1 cellular context compared by ENCODE assay signal in the genomic region with DNA sequence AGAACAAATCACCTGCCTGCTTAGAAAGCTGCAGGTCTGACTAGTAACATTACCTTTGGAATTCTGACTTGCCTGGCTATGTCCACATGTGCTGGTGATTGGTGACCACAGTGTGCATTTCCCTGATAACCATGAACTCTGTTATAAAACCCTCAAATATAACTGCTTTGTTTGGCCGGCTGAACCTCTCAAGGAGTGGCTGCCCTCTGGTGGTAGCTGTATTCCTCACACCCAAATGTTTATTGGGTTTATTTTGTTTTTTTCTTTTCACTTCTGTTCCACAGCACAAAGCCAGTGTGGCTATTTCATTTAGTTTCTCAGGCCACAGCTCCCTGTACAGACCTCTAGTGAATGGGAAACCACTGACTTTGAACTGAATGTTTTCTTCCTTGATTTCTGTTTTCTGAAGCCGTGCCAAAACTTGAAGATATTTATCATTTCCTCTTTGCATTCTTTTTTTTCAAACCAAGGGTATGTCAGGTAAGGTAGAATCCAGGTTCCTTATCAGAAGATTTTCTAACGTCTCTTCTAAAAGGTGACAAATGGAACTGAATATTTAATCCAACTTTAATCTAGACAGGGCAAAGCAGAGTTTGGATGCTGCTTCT.
TF ChIP-seq lines count a peak whose summit lies in the region.

No MANE protein-coding gene starts in this region.

TF ChIP-seq in WTC11, 78 proteins besides CTCF, POLR2A, EP300 and RAD21 (continued from another document):
- TF ChIP-seq, protein P1, sequence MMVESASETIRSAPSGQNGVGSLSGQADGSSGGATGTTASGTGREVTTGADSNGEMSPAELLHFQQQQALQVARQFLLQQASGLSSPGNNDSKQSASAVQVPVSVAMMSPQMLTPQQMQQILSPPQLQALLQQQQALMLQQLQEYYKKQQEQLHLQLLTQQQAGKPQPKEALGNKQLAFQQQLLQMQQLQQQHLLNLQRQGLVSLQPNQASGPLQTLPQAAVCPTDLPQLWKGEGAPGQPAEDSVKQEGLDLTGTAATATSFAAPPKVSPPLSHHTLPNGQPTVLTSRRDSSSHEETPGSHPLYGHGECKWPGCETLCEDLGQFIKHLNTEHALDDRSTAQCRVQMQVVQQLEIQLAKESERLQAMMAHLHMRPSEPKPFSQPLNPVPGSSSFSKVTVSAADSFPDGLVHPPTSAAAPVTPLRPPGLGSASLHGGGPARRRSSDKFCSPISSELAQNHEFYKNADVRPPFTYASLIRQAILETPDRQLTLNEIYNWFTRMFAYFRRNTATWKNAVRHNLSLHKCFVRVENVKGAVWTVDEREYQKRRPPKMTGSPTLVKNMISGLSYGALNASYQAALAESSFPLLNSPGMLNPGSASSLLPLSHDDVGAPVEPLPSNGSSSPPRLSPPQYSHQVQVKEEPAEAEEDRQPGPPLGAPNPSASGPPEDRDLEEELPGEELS (CRISPR knock-in tag; IDR thresholded peaks at IDR 0.05), result no peak
- no peak for TF ChIP-seq TCF7 (CRISPR knock-in tag; IDR thresholded peaks at IDR 0.05; ENCODE audit: low read depth)
- no peak for TF ChIP-seq RORB (CRISPR knock-in tag; IDR thresholded peaks at IDR 0.05)
- TF ChIP-seq, protein P2, sequence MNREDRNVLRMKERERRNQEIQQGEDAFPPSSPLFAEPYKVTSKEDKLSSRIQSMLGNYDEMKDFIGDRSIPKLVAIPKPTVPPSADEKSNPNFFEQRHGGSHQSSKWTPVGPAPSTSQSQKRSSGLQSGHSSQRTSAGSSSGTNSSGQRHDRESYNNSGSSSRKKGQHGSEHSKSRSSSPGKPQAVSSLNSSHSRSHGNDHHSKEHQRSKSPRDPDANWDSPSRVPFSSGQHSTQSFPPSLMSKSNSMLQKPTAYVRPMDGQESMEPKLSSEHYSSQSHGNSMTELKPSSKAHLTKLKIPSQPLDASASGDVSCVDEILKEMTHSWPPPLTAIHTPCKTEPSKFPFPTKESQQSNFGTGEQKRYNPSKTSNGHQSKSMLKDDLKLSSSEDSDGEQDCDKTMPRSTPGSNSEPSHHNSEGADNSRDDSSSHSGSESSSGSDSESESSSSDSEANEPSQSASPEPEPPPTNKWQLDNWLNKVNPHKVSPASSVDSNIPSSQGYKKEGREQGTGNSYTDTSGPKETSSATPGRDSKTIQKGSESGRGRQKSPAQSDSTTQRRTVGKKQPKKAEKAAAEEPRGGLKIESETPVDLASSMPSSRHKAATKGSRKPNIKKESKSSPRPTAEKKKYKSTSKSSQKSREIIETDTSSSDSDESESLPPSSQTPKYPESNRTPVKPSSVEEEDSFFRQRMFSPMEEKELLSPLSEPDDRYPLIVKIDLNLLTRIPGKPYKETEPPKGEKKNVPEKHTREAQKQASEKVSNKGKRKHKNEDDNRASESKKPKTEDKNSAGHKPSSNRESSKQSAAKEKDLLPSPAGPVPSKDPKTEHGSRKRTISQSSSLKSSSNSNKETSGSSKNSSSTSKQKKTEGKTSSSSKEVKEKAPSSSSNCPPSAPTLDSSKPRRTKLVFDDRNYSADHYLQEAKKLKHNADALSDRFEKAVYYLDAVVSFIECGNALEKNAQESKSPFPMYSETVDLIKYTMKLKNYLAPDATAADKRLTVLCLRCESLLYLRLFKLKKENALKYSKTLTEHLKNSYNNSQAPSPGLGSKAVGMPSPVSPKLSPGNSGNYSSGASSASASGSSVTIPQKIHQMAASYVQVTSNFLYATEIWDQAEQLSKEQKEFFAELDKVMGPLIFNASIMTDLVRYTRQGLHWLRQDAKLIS (CRISPR knock-in tag; IDR thresholded peaks at IDR 0.05; ENCODE audit: borderline replicate concordance), result no peak
